ENCODE assay signal across 16 cellular contexts in the genomic region with DNA sequence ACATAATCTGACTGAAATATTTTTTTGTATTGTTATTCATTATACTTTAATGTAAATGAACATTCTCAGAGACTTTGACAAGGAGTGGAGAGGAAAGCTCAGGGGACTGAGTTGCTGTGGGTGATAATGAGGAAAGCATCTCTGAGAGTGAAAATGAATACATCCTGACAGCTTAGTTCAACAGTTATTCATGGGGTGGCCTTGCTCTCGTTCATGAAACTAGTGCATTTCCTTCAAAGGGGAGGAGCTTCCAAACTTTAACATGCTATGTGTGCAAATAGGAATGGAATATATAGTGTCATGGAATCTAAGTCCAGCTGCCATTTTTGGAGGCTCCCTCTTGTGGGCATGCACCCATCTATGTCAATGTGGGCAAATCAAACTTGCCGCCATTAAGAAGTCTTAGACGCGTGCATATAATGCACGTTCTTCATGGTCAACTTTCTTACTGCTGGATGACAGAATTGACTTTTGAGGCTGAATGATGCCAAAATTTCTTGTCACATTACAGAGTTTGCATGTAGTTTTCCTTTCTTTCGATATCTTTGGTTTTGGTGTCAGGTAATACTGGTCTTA.
A peak's percentile ranks its signal among the peaks of the same experiment; 100 is the strongest.
DNase-seq lines count a peak whose midpoint lies in the region; ATAC-seq and TF ChIP-seq lines count a peak whose summit lies in the region.
"Had no signal": no experiment of that assay in that cellular context is flagged by ENCODE, and none has a peak within 500 bp of the region (broad histone marks: within the 10 kb centered on the region; RNA-seq: fewer than 3 reads in every experiment).

No MANE protein-coding gene starts in this region.

- H3K4me2 ChIP-seq in smooth muscle cell: peak overlapping the region; percentile 39

- TF ChIP-seq EP300 in Ishikawa (IDR thresholded peaks at IDR 0.05; ENCODE audit: borderline replicate concordance): no peak

- H3K4me1 Mint-ChIP-seq in activated T-cell treated with anti-CD3 and anti-CD28 coated beads, Interleukin-2, amount 50 U/mL, for 72 hours (ENCODE audit: low read depth): peaks cover 55% of the 10 kb centered on the region
- H3K4me1 Mint-ChIP-seq in activated T-helper 2 cell treated with anti-CD3 and anti-CD28 coated beads, Interferon-gamma antibody, Interleukin-2, Interleukin-4, amounts not matched to agents 10 μg/mL and 5 μg/mL and 100 μg/mL, durations not matched to agents 14 hours and 24 hours and 36 hours (ENCODE audit: low read depth): peaks cover 66% of the 10 kb centered on the region

- H3K9ac ChIP-seq in smooth muscle cell (ENCODE audit: low read depth): peak overlapping the region; percentile 14

- H3K4me3 ChIP-seq in smooth muscle cell (no peak overlapping the region), testis (no peak overlapping the region)
- H3K4me3 ChIP-seq: SK-N-MC, skin epidermis had no signal

- H3K4me3 Mint-ChIP-seq in activated T-cell treated with anti-CD3 and anti-CD28 coated beads, Interleukin-2, amount 50 U/mL, for 72 hours: peak overlapping the region; percentile 27 to 82
- H3K4me3 Mint-ChIP-seq in activated T-helper 2 cell treated with anti-CD3 and anti-CD28 coated beads, Interferon-gamma antibody, Interleukin-2, Interleukin-4, amounts not matched to agents 10 μg/mL and 5 μg/mL and 100 μg/mL, durations not matched to agents 14 hours and 24 hours and 36 hours (ENCODE audit: low read depth): peak overlapping the region; percentile 27

- no peak for DNase-seq in activated T-cell treated with anti-CD3 and anti-CD28 coated beads, Interleukin-2, amount 50 U/mL, for 72 hours
- no peak for DNase-seq in activated T-cell treated with anti-CD3 and anti-CD28 coated beads, Interleukin-2, amount 50 U/mL, for 1 hour
- no peak for DNase-seq in activated T-helper 2 cell treated with anti-CD3 and anti-CD28 coated beads, Interferon-gamma antibody, Interleukin-2, Interleukin-4, amounts not matched to agents 10 μg/mL and 5 μg/mL and 100 μg/mL, durations not matched to agents 14 hours and 24 hours and 36 hours (ENCODE audit: low spot score)
- DNase-seq in smooth muscle cell (lab: John Stamatoyannopoulos, UW; ENCODE audit: unreplicated experiment) (no peak), testis (no peak), COLO829 (ENCODE audit: low spot score) (no peak)
- DNase-seq: amniotic stem cell; effector memory CD4-positive, alpha-beta T cell; glutamatergic neuron; left colon; NCI-H1436; NCI-H524 treated with DMSO at 0.1 percent for 48 hours had no signal

- no peak for TF ChIP-seq RAD21 in Ishikawa (IDR thresholded peaks at IDR 0.05; ENCODE audit: low read depth)

- H3F3A ChIP-seq in smooth muscle cell (ENCODE audit: low read depth): no peaks in the 10 kb centered on the region

- no peaks in the 10 kb centered on the region for H3K79me2 ChIP-seq in smooth muscle cell (ENCODE audit: low read depth)

- WGBS in smooth muscle cell (ENCODE audit: low lambda C conversion rate): 97% methylated on average over 6 of the region's 6 CpGs
- 91 to 92% methylated on average over 6 of the region's 6 CpGs for WGBS in testis, 2 donors

- peaks cover 3 to 8% of the 10 kb centered on the region in 2 donors for H3K36me3 Mint-ChIP-seq in activated T-cell treated with anti-CD3 and anti-CD28 coated beads, Interleukin-2, amount 50 U/mL, for 72 hours (ENCODE audit: insufficient read depth in 2 of 2)
- peaks cover 6% of the 10 kb centered on the region for H3K36me3 Mint-ChIP-seq in activated T-helper 2 cell treated with anti-CD3 and anti-CD28 coated beads, Interferon-gamma antibody, Interleukin-2, Interleukin-4, amounts not matched to agents 10 μg/mL and 5 μg/mL and 100 μg/mL, durations not matched to agents 14 hours and 24 hours and 36 hours (ENCODE audit: low read depth)

- H2AFZ ChIP-seq in smooth muscle cell (ENCODE audit: low read depth): no peak overlapping the region

- H3K27me3 ChIP-seq in smooth muscle cell (ENCODE audit: low read depth) (no peaks in the 10 kb centered on the region), testis (no peaks in the 10 kb centered on the region)

- H3K27ac Mint-ChIP-seq in activated T-cell treated with anti-CD3 and anti-CD28 coated beads, Interleukin-2, amount 50 U/mL, for 72 hours: peak overlapping the region; percentile 95
- peak overlapping the region; percentile 86 for H3K27ac Mint-ChIP-seq in activated T-helper 2 cell treated with anti-CD3 and anti-CD28 coated beads, Interferon-gamma antibody, Interleukin-2, Interleukin-4, amounts not matched to agents 10 μg/mL and 5 μg/mL and 100 μg/mL, durations not matched to agents 14 hours and 24 hours and 36 hours

- ATAC-seq in activated T-cell treated with anti-CD3 and anti-CD28 coated beads, Interleukin-2, amount 50 U/mL, for 72 hours (replicated peaks in 1 of 2): peak; percentile 38 to 52
- no peak for ATAC-seq in HG02884 (IDR thresholded peaks at IDR 0.05; ENCODE audit: unreplicated experiment)
- ATAC-seq: left colon had no signal

- no peaks in the 10 kb centered on the region for H4K20me1 ChIP-seq in smooth muscle cell (ENCODE audit: low read depth)

- H3K27me3 Mint-ChIP-seq in activated T-cell treated with anti-CD3 and anti-CD28 coated beads, Interleukin-2, amount 50 U/mL, for 72 hours (ENCODE audit: low read depth): no peaks in the 10 kb centered on the region
- H3K27me3 Mint-ChIP-seq in activated T-helper 2 cell treated with anti-CD3 and anti-CD28 coated beads, Interferon-gamma antibody, Interleukin-2, Interleukin-4, amounts not matched to agents 10 μg/mL and 5 μg/mL and 100 μg/mL, durations not matched to agents 14 hours and 24 hours and 36 hours (ENCODE audit: low read depth): no peaks in the 10 kb centered on the region

- H3K27ac ChIP-seq in smooth muscle cell (ENCODE audit: low read depth) (peak overlapping the region; percentile 90), testis (no peak overlapping the region)
- H3K27ac ChIP-seq: SK-N-MC, skin epidermis had no signal

- intact Hi-C loops in activated T-helper 2 cell treated with anti-CD3 and anti-CD28 coated beads, Interferon-gamma antibody, Interleukin-2, Interleukin-4, amounts not matched to agents 10 μg/mL and 5 μg/mL and 100 μg/mL, durations not matched to agents 14 hours and 24 hours and 36 hours (cut with micrococcal nuclease): loop anchor here (1.0 to 5.0 kb wide), 8 partner anchors 10 to 321 kb away; partner anchors contain the start of genes NEDD9 and SMIM13
- intact Hi-C loops in testis (cut with DNase I; ENCODE audit: low total_unique reads): no loop called here

- no peaks in the 10 kb centered on the region for H3K9me3 ChIP-seq in smooth muscle cell (replicated peaks; ENCODE audit: low read depth)
- H3K9me3 ChIP-seq in testis: no peaks in the 10 kb centered on the region

- peaks cover 2 to 4% of the 10 kb centered on the region in 2 donors for H3K9me3 Mint-ChIP-seq in activated T-cell treated with anti-CD3 and anti-CD28 coated beads, Interleukin-2, amount 50 U/mL, for 72 hours
- H3K9me3 Mint-ChIP-seq in activated T-helper 2 cell treated with anti-CD3 and anti-CD28 coated beads, Interferon-gamma antibody, Interleukin-2, Interleukin-4, amounts not matched to agents 10 μg/mL and 5 μg/mL and 100 μg/mL, durations not matched to agents 14 hours and 24 hours and 36 hours: peaks cover 12% of the 10 kb centered on the region

- H3K36me3 ChIP-seq in smooth muscle cell (ENCODE audit: low read depth) (no peaks in the 10 kb centered on the region), testis (ENCODE audit: low read depth, missing control alignments) (no peaks in the 10 kb centered on the region)

- peaks cover 17% of the 10 kb centered on the region for H3K4me1 ChIP-seq in smooth muscle cell (ENCODE audit: low read depth)
- peaks cover 4% of the 10 kb centered on the region for H3K4me1 ChIP-seq in testis

- no peak for TF ChIP-seq POLR2A in testis (IDR thresholded peaks at IDR 0.05)

- TF ChIP-seq CTCF in smooth muscle cell (IDR thresholded peaks at IDR 0.05; ENCODE audit: borderline replicate concordance, insufficient read depth, poor library complexity, severe bottlenecking): no peak
- no peak for TF ChIP-seq CTCF in testis (IDR thresholded peaks at IDR 0.05)

TF ChIP-seq in Ishikawa, 13 proteins besides CTCF, POLR2A, EP300 and RAD21:
- TF ChIP-seq ZBTB7A (IDR thresholded peaks at IDR 0.05; ENCODE audit: low read depth) (no peak), CREB1 (IDR thresholded peaks at IDR 0.05; ENCODE audit: low read depth) (no peak), YY1 (IDR thresholded peaks at IDR 0.05; ENCODE audit: low read depth) (peak; percentile 53; the same call in 1 of the 2 replicates), FOXM1 (IDR thresholded peaks at IDR 0.05; ENCODE audit: borderline replicate concordance, low read depth) (no peak), TAF1 (IDR thresholded peaks at IDR 0.05; ENCODE audit: low read depth) (no peak), NFIC (IDR thresholded peaks at IDR 0.05) (no peak)
